ENCODE assay signal across 31 cellular contexts in the genomic region with DNA sequence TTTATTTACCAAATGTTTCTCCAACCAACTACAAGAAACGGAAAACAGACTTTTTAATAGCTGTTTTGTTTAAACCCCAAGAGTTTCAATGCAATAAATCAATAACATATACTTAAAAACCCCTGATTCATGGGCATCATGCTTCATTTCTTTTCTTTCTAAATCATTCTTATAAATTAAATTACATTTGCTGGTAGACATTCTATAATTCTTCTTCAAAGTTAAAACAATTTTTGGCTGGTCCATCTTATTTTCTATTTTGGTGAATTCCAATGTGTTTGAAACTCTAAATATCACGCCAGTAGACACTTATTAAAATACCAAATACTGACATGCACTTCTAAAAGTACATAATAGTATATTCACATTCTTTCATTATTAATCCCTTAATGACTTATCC.
"Had no signal": no experiment of that assay in that cellular context is flagged by ENCODE, and none has a peak within 500 bp of the region (broad histone marks: within the 10 kb centered on the region; RNA-seq: fewer than 3 reads in every experiment).

No MANE protein-coding gene starts in this region.

- H3K27ac ChIP-seq: adrenal gland, ascending aorta, body of pancreas, brain microvascular endothelial cell, breast epithelium, cardiac muscle cell had no signal

- H3K9me3 ChIP-seq: adrenal gland, ascending aorta, body of pancreas, breast epithelium had no signal

- H3K27me3 ChIP-seq: adrenal gland, ascending aorta, body of pancreas, brain microvascular endothelial cell, breast epithelium, cardiac muscle cell had no signal

- H3K4me1 ChIP-seq: adrenal gland, ascending aorta, body of pancreas, breast epithelium had no signal

- DNase-seq: activated effector memory CD4-positive, alpha-beta T cell treated with anti-CD3 and anti-CD28 coated beads, Interleukin-2, amount 50 U/mL, for 16 hours; activated effector memory CD4-positive, alpha-beta T cell treated with Interleukin-2 at 50 U/mL for 16 hours; activated gamma-delta T cell; activated gamma-delta T cell treated with Interleukin-2 at 50 U/mL for 16 hours; activated naive CD4-positive, alpha-beta T cell; activated naive CD4-positive, alpha-beta T cell treated with anti-CD3 and anti-CD28 coated beads for 36 hours; activated naive CD4-positive, alpha-beta T cell treated with anti-CD3 and anti-CD28 coated beads, Interleukin-2, amount 10 ng/mL, durations not matched to agents 7 days and 5 days; activated naive CD4-positive, alpha-beta T cell treated with anti-CD3 and anti-CD28 coated beads, Interleukin-2, amount 50 U/mL, for 16 hours; activated naive CD4-positive, alpha-beta T cell treated with Interleukin-2 at 50 U/mL for 16 hours; activated naive CD8-positive, alpha-beta T cell treated with anti-CD3 and anti-CD28 coated beads for 36 hours; activated naive CD8-positive, alpha-beta T cell treated with anti-CD3 and anti-CD28 coated beads, Interleukin-2, amount 10 ng/mL, durations not matched to agents 7 days and 5 days; activated naive CD8-positive, alpha-beta T cell treated with anti-CD3 and anti-CD28 coated beads, Interleukin-2, amount 50 U/mL, for 24 hours; activated T-cell treated with anti-CD3 and anti-CD28 coated beads, Interleukin-2, amount 50 U/mL, for 24 hours; activated T-cell treated with anti-CD3 and anti-CD28 coated beads, Interleukin-2, amount 50 U/mL, for 4 hours; activated T-cell treated with anti-CD3 and anti-CD28 coated beads, Interleukin-2, amount 50 U/mL, for 48 hours; activated T-cell treated with anti-CD3 and anti-CD28 coated beads, Interleukin-2, amount 50 U/mL, for 72 hours; adrenal gland; amniotic stem cell; amygdala; anterior cingulate cortex; aorta; brain microvascular endothelial cell; caudate nucleus; central memory CD4-positive, alpha-beta T cell; cerebellar nuclear complex had no signal

- H3K36me3 ChIP-seq: adrenal gland, ascending aorta, brain microvascular endothelial cell, cardiac muscle cell had no signal

- ATAC-seq: activated naive CD4-positive, alpha-beta T cell treated with anti-CD3 and anti-CD28 coated beads, Interleukin-2, amount 50 U/mL, for 72 hours; activated naive CD8-positive, alpha-beta T cell treated with anti-CD3 and anti-CD28 coated beads, Interleukin-2, amount 50 U/mL, for 24 hours; activated T-cell treated with anti-CD3 and anti-CD28 coated beads, Interleukin-2, amount 50 U/mL, for 4 hours; activated T-cell treated with anti-CD3 and anti-CD28 coated beads, Interleukin-2, amount 50 U/mL, for 72 hours; activated T-helper 17 cell treated with anti-CD3 and anti-CD28 coated beads, Interleukin-2, amount 50 U/mL, for 72 hours; body of pancreas had no signal

- H3K4me3 ChIP-seq: adrenal gland, ascending aorta, body of pancreas, breast epithelium, cardiac muscle cell had no signal
